9 cellular contexts compared by ENCODE assay signal in genomic region chr15:73965730-73966103, GRCh38. TPM values are rescaled to one million over a fixed set of nuclear protein-coding genes. Genes with fewer than 3 reads are reported as not detected.
A peak's percentile ranks its signal among the peaks of the same experiment; 100 is the strongest.
DNase-seq lines count a peak whose midpoint lies in the region; ATAC-seq and TF ChIP-seq lines count a peak whose summit lies in the region.
"Had no signal": no experiment of that assay in that cellular context is flagged by ENCODE, and none has a peak within 500 bp of the region (broad histone marks: within the 10 kb centered on the region; RNA-seq: fewer than 3 reads in every experiment).

No MANE protein-coding gene starts in this region.

- no peak for TF ChIP-seq RAD21 in IMR-90 (IDR thresholded peaks at IDR 0.05; ENCODE audit: low read length)

- H4K91ac ChIP-seq in IMR-90 (ENCODE audit: insufficient read depth, low read depth, low read length), result no peak overlapping the region

- no peak overlapping the region for H2AK5ac ChIP-seq in IMR-90 (ENCODE audit: low read depth, low read length)

- peaks cover 10% of the 10 kb centered on the region for H3K4me1 ChIP-seq in IMR-90 (ENCODE audit: control insufficient read depth, insufficient read depth, low read length)

- peak overlapping the region; percentile 48 for H3K4me2 ChIP-seq in IMR-90 (ENCODE audit: low read depth, low read length)

- no peaks in the 10 kb centered on the region for H3K9me3 ChIP-seq in IMR-90 (ENCODE audit: control insufficient read depth, insufficient read depth, low read length)
- H3K9me3 ChIP-seq: SJSA1 had no signal

- no peaks in the 10 kb centered on the region for H3K36me3 ChIP-seq in IMR-90 (ENCODE audit: control insufficient read depth, insufficient read depth, low read length)
- H3K36me3 ChIP-seq: SJSA1 had no signal

- DNase-seq in AG10803 (ENCODE audit: low read depth) (peak; percentile 54), IMR-90 (peak; percentile 70), astrocyte of the spinal cord (ENCODE audit: low read depth, low spot score) (peak; percentile 62), amygdala (lab: John Stamatoyannopoulos, UW) (no peak), NCI-H2081 (lab: John Stamatoyannopoulos, UW) (no peak)
- DNase-seq in effector CD8-positive, alpha-beta T cell (lab: John Stamatoyannopoulos, UW), result no peak

- no peak overlapping the region for H3K9ac ChIP-seq in IMR-90 (ENCODE audit: low read depth, low read length)

- no TSS peak for BruUV-seq in IMR-90 (replicated peaks; lab: Mats Ljungman, UMichigan)

- no peak overlapping the region for H3K4me3 ChIP-seq in AG10803 (ENCODE audit: low read length)
- H3K4me3 ChIP-seq in IMR-90 (ENCODE audit: insufficient read depth, low read depth, low read length), result no peak overlapping the region
- H3K4me3 ChIP-seq in astrocyte of the spinal cord (ENCODE audit: low read depth, low read length), result no peak overlapping the region
- H3K4me3 ChIP-seq: SJSA1 had no signal

- H3K18ac ChIP-seq in IMR-90 (ENCODE audit: low read depth, low read length), result no peak overlapping the region

- H4K8ac ChIP-seq in IMR-90 (ENCODE audit: low read depth in 2 of 2, low read length in 2 of 2), result peak overlapping the region in 1 of 2 experiments; percentile 2; a peak in 2 of 4 replicates

- no peak for TF ChIP-seq CTCF in AG10803 (conservative IDR thresholded peaks at IDR 0.05; ENCODE audit: low read length)
- no peak for TF ChIP-seq CTCF in IMR-90 (conservative IDR thresholded peaks at IDR 0.05; ENCODE audit: low read depth, low read length)
- no peak for TF ChIP-seq CTCF in astrocyte of the spinal cord (IDR thresholded peaks at IDR 0.05; ENCODE audit: low read depth, low read length)

- H2BK20ac ChIP-seq in IMR-90 (ENCODE audit: low read depth, low read length), result 0 out of 2 replicates have a peak overlapping the region, but pooled peaks have one; percentile 41

- dilution Hi-C loops in IMR-90 (cut with HindIII; ENCODE audit: low sequenced_read_pairs, unreplicated experiment), result no loop called here

- no peak overlapping the region for H2AFZ ChIP-seq in IMR-90 (replicated peaks; ENCODE audit: low read length, poor library complexity)

- in situ Hi-C loops in IMR-90 (cut with MboI; ENCODE audit: low sequenced_read_pairs), result no loop called here
- in situ Hi-C loops in astrocyte of the spinal cord (cut with HindIII; ENCODE audit: low sequenced_read_pairs), result no loop called here

- H2BK120ac ChIP-seq in IMR-90 (ENCODE audit: low read depth, low read length), result no peak overlapping the region

- no peak for TF ChIP-seq POLR2A in IMR-90 (IDR thresholded peaks at IDR 0.05; ENCODE audit: low read depth, low read length)

- H3K14ac ChIP-seq in IMR-90 (replicated peaks; ENCODE audit: low read depth, low read length), result no peak overlapping the region

- WGBS in IMR-90 (ENCODE audit: extremely low coverage in 2 of 2, insufficient read length in 1 of 2), 2 experiments, result 0% methylated on average over 1 of the region's 2 CpGs; no CpG with 5 or more reads in 1 of the 2 experiments

- H3K79me1 ChIP-seq in IMR-90 (ENCODE audit: low read depth in 1 of 2, low read length in 2 of 2), result no peaks in the 10 kb centered on the region

- no peaks in the 10 kb centered on the region for H4K20me1 ChIP-seq in IMR-90 (ENCODE audit: insufficient read depth, low read length)

- H4K5ac ChIP-seq in IMR-90 (ENCODE audit: low read depth, low read length), result no peak overlapping the region

- ATAC-seq in GM18870 (IDR thresholded peaks at IDR 0.05; ENCODE audit: unreplicated experiment), result peak; percentile 57
- peak; percentile 64 for ATAC-seq in IMR-90 (ENCODE audit: low read depth)
- ATAC-seq in HG03135 (IDR thresholded peaks at IDR 0.05; ENCODE audit: unreplicated experiment), result no peak

- no peak overlapping the region for H2BK15ac ChIP-seq in IMR-90 (ENCODE audit: low read depth, low read length)

- no peak overlapping the region for H3K56ac ChIP-seq in IMR-90 (ENCODE audit: extremely low read depth, insufficient read depth, low read length)

- H3K27me3 ChIP-seq in IMR-90 (ENCODE audit: control insufficient read depth, insufficient read depth, low read length), result no peaks in the 10 kb centered on the region
- H3K27me3 ChIP-seq: SJSA1 had no signal

- no peak overlapping the region for H3K23ac ChIP-seq in IMR-90 (ENCODE audit: low read depth, low read length)

- no peak overlapping the region for H3K27ac ChIP-seq in IMR-90 (ENCODE audit: insufficient read depth, low read length)
- H3K27ac ChIP-seq: SJSA1 had no signal

- no peak overlapping the region for H2AK9ac ChIP-seq in IMR-90 (replicated peaks; ENCODE audit: low read depth, low read length, poor library complexity)

- no peak overlapping the region for H2BK5ac ChIP-seq in IMR-90 (ENCODE audit: low read depth, low read length, poor library complexity, severe bottlenecking)

- peak overlapping the region; percentile 51; the same call in 1 of the 2 replicates for H3K4ac ChIP-seq in IMR-90 (ENCODE audit: low read depth, low read length)

- POLR2A ChIA-PET in IMR-90 (lab: Charles Lee; ENCODE audit: unreplicated experiment), result interaction anchor here (0.5 kb wide), 1 partner anchor 369 kb away, joined by 10 read pairs; no protein-coding TSS in a partner anchor

- peaks cover 6% of the 10 kb centered on the region for H3K9me1 ChIP-seq in IMR-90 (ENCODE audit: insufficient read depth, low read length)

- CTCF ChIA-PET in IMR-90 (lab: Yijun Ruan, JAX), result interaction anchor here (0.8 to 2.1 kb wide), 4 partner anchors 9 to 15 kb away, joined by 3 to 13 read pairs (median 4); no protein-coding TSS in a partner anchor

- intact Hi-C loops in IMR-90 (cut with micrococcal nuclease), result loop anchor here (1.0 to 2.0 kb wide), 2 partner anchors 68 to 91 kb away; no protein-coding TSS in a partner anchor

TF ChIP-seq in IMR-90, 13 proteins besides CTCF, POLR2A, EP300 and RAD21:
- TF ChIP-seq FOS (IDR thresholded peaks at IDR 0.05; ENCODE audit: low read depth, low read length), result no peak
- TF ChIP-seq CEBPB (IDR thresholded peaks at IDR 0.05; ENCODE audit: low read depth, low read length), result no peak
- TF ChIP-seq RFX5 (IDR thresholded peaks at IDR 0.05; ENCODE audit: low read depth, low read length), result no peak
- no peak for TF ChIP-seq SMC3 (IDR thresholded peaks at IDR 0.05; ENCODE audit: low read depth, low read length)
- peak; percentile 81; the same call in 1 of the 2 replicates for TF ChIP-seq MXI1 (IDR thresholded peaks at IDR 0.05; ENCODE audit: borderline replicate concordance, low read depth, low read length)
- no peak for TF ChIP-seq RCOR1 (IDR thresholded peaks at IDR 0.05; ENCODE audit: insufficient replicate concordance, low read length)
- no peak for TF ChIP-seq BHLHE40 (IDR thresholded peaks at IDR 0.05; ENCODE audit: low read depth, low read length)

RNA-seq across cellular contexts. Expression of gene STOML1, which starts 26.4 kb away (rescaled TPM):
- total RNA-seq in IMR-90 (2012; rRNA removed), result 11.8 and 12.5 TPM in 2 replicates
- polyA plus RNA-seq in IMR-90 (2012; rRNA removed), result 21.2 and 25.0 TPM in 2 replicates
- 15.0 and 22.2 TPM in 2 replicates for polyA plus RNA-seq in IMR-90 (2012; cell fraction: cytosol; rRNA removed)
- polyA plus RNA-seq in IMR-90 (2012; cell fraction: nucleus; rRNA removed; ENCODE audit: low replicate concordance), result 13.0 and 29.7 TPM in 2 replicates

RNA-seq across cellular contexts. Expression of gene PML, which starts 28.8 kb away (rescaled TPM):
- total RNA-seq in IMR-90 (2012; rRNA removed), result 8.8 and 10.3 TPM in 2 replicates
- 22.6 and 23.1 TPM in 2 replicates for polyA plus RNA-seq in IMR-90 (2012; rRNA removed)
- polyA plus RNA-seq in IMR-90 (2012; cell fraction: cytosol; rRNA removed), result 28.1 and 29.3 TPM in 2 replicates
- polyA plus RNA-seq in IMR-90 (2012; cell fraction: nucleus; rRNA removed; ENCODE audit: low replicate concordance), result 43.2 and 105 TPM in 2 replicates

RNA-seq across cellular contexts. Expression of gene LOXL1, which starts 39.5 kb away (rescaled TPM):
- total RNA-seq in IMR-90 (2012; rRNA removed), result 146 and 148 TPM in 2 replicates
- polyA plus RNA-seq in IMR-90 (2012; rRNA removed), result 311 and 332 TPM in 2 replicates
- polyA plus RNA-seq in IMR-90 (2012; cell fraction: cytosol; rRNA removed), result 118 and 403 TPM in 2 replicates
- polyA plus RNA-seq in IMR-90 (2012; cell fraction: nucleus; rRNA removed; ENCODE audit: low replicate concordance), result 211 and 331 TPM in 2 replicates

Comparison
In these comparisons a context has a peak if more than half of its experiments do, and no peak if none do; other contexts are left out.
1. DNase-seq: peak in AG10803 (single experiment), IMR-90 (single experiment) and astrocyte of the spinal cord (single experiment); none in effector CD8-positive, alpha-beta T cell (single experiment), amygdala (0 of 56) and NCI-H2081 (0 of 2).